21 cellular contexts compared by ENCODE assay signal in the genomic region with DNA sequence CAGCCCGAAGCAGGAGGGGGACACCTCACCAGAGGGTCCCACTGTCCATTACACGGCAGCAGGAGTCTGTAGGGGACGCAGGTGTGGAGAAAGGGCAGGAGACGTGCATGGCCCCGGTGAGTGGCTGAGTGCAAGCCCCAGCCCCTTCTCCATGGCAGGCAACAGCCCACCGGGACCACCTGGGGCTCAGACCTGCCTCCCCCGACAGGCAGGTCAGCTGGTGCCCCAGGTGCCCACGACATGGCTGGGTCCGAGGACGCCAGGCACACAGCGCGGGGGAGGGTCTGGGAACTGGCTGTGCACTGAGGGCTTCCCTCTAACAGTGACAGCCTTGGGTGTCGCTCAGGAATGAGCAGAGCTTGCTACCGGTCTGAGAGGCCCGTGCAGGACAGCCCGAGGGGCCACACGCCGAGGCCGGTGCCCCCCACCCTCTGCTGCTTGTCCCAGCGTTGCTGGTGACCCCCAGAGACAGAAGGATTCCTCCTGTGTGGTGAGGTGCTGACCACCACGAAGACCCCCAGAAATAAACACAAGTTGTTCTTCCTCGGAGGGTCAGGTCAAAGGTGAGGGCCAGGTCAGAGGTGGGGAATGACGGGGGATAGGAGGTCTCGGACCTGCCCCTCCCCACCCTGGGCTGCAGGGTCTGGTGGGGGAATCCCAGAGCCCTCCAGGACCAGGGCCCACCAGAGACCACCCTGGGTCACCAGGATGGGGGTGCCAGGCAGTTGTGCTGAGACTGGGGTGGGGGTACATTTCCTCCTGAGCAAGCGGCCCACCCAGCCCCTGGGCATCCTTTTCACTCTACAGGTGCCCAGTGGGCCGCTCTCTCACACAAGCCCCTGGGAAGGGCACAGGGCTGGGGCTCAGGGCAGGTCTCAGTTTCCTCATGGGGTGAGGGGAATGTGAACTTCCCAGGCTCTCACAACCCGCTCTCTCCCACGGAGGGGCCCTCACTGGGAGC. TPM values are rescaled to one million over a fixed set of nuclear protein-coding genes. Genes with fewer than 3 reads are reported as not detected.
DNase-seq lines count a peak whose midpoint lies in the region; ATAC-seq, FAIRE-seq and TF ChIP-seq lines count a peak whose summit lies in the region.
"Had no signal": no experiment of that assay in that cellular context is flagged by ENCODE, and none has a peak within 500 bp of the region (broad histone marks: within the 10 kb centered on the region; RNA-seq: fewer than 3 reads in every experiment).

No MANE protein-coding gene starts in this region.

- no peak for TF ChIP-seq EP300 in GM12878 (IDR thresholded peaks at IDR 0.05; ENCODE audit: borderline replicate concordance in 1 of 2, control insufficient read depth in 1 of 2, low read depth in 2 of 2, low read length in 2 of 2)

- WGBS in GM12878 (ENCODE audit: insufficient coverage, insufficient replicate concordance, low lambda C conversion rate, missing lambda C conversion rate): 97% methylated on average over 28 of the region's 28 CpGs
- WGBS in right lobe of liver (ENCODE audit: insufficient coverage, low coverage, low lambda C conversion rate, missing lambda C conversion rate): 75% methylated on average over 6 of the region's 28 CpGs

- H2AFZ ChIP-seq in HCT116 (ENCODE audit: low read depth, low read length, poor library complexity, severe bottlenecking): no peak overlapping the region
- H2AFZ ChIP-seq in GM12878 (ENCODE audit: control insufficient read depth, low read depth, low read length): no peak overlapping the region
- H2AFZ ChIP-seq: parathyroid adenoma had no signal

- H3K36me3 ChIP-seq in HCT116 (ENCODE audit: control insufficient read depth in 1 of 2, insufficient read depth in 2 of 2, low read length in 2 of 2) (0 out of 4 replicates have a peak, but pooled peaks cover 0 to 10% of the 10 kb centered on the region in 2 experiments), GM12878 (ENCODE audit: control insufficient read depth in 2 of 2, insufficient read depth in 2 of 2, low read length in 1 of 2) (peaks cover 0 to 8% of the 10 kb centered on the region in 2 experiments; a peak in 2 of 4 replicates), right lobe of liver (peaks cover 0 to 18% (median 8%) of the 10 kb centered on the region in 4 donors)

- H3K4me2 ChIP-seq in HCT116 (ENCODE audit: low read length) (no peak overlapping the region), GM12878 (ENCODE audit: control insufficient read depth, insufficient read depth) (no peak overlapping the region)

- TF ChIP-seq CTCF in HCT116 (IDR thresholded peaks at IDR 0.05 in 2 of 3, conservative IDR thresholded peaks at IDR 0.05 in 1 of 3; ENCODE audit: borderline replicate concordance in 1 of 3, insufficient read depth in 1 of 3, low read depth in 2 of 3, low read length in 2 of 3) (no peak), GM12878 (IDR thresholded peaks at IDR 0.05 in 2 of 3, conservative IDR thresholded peaks at IDR 0.05 in 1 of 3; ENCODE audit: control insufficient read depth in 2 of 3, extremely low read depth in 1 of 3, insufficient read depth in 1 of 3, low read depth in 3 of 3, low read length in 3 of 3) (no peak), right lobe of liver (IDR thresholded peaks at IDR 0.05) (no peak)

- intact Hi-C loops in HCT116 (cut with micrococcal nuclease) (no loop called here), GM12878 (cut with micrococcal nuclease; ENCODE audit: unreplicated experiment) (no loop called here), right lobe of liver (cut with DNase I) (no loop called here)

- H3K9me2 ChIP-seq in HCT116 (ENCODE audit: insufficient read depth): no peaks in the 10 kb centered on the region

- RAD21 ChIA-PET in HCT116 (lab: Charles Lee; ENCODE audit: low non-redundant PET in 1 of 2, low total read pairs in 2 of 2, uncharacterized antibody in 2 of 2, unreplicated experiment in 2 of 2): no interaction called here
- RAD21 ChIA-PET in GM12878 (lab: Charles Lee; ENCODE audit: unreplicated experiment): no interaction called here

- H3K4me3 ChIP-seq in HCT116 (replicated peaks in 1 of 2; ENCODE audit: low read depth in 1 of 2, low read length in 2 of 2): no peak overlapping the region
- H3K4me3 ChIP-seq in GM12878: no peak overlapping the region
- H3K4me3 ChIP-seq in right lobe of liver: no peak overlapping the region
- H3K4me3 ChIP-seq: lower lobe of right lung had no signal

- no peak for DNase-seq in HCT116 (ENCODE audit: low read depth, low spot score)
- no peak for DNase-seq in GM12878 (ENCODE audit: low read depth, low spot score)
- DNase-seq in right lobe of liver: peak in 1 of 3 donors; percentile 46
- peak; percentile 16 for DNase-seq in stimulated activated CD8-positive, alpha-beta memory T cell treated with anti-CD3 and anti-CD28 coated beads, Interleukin-4, amount 100 ng/mL, for 48 hours
- DNase-seq in NCI-H82 treated with DMSO at 0.1 percent for 48 hours (lab: John Stamatoyannopoulos, UW; ENCODE audit: unreplicated experiment): no peak
- no peak for DNase-seq in superior temporal gyrus (ENCODE audit: extremely low spot score)
- DNase-seq: activated CD4-positive, alpha-beta T cell treated with anti-CD3 and anti-CD28 coated beads, Interleukin-2, amount 50 U/mL, for 1 hour; activated naive CD4-positive, alpha-beta T cell treated with anti-CD3 and anti-CD28 coated beads, Interleukin-2, amount 50 U/mL, for 16 hours; activated T-cell treated with anti-CD3 and anti-CD28 coated beads, Interleukin-2, amount 50 U/mL, for 1 hour; effector CD4-positive, alpha-beta T cell; GOT3; lower lobe of right lung; NCI-H1048; NCI-H2081; NCI-H510A; small intestine; stimulated activated CD4-positive, alpha-beta T cell treated with anti-CD3 and anti-CD28 coated beads, Interleukin-4, amount 100 ng/mL, for 1 hour; T-cell had no signal

- TF ChIP-seq RAD21 in HCT116 (IDR thresholded peaks at IDR 0.05; ENCODE audit: low read depth): no peak
- no peak for TF ChIP-seq RAD21 in GM12878 (IDR thresholded peaks at IDR 0.05; ENCODE audit: insufficient read depth, low read depth, low read length)

- H3K27ac ChIP-seq in HCT116 (ENCODE audit: low read depth, low read length) (no peak overlapping the region), GM12878 (ENCODE audit: control insufficient read depth, insufficient read depth) (no peak overlapping the region), right lobe of liver (no peak overlapping the region)
- H3K27ac ChIP-seq: lower lobe of right lung, parathyroid adenoma had no signal

- BruUV-seq in HCT116 (replicated peaks; lab: Mats Ljungman, UMichigan): no TSS peak
- BruUV-seq in GM12878 (replicated peaks; lab: Mats Ljungman, UMichigan): no TSS peak

- CTCF ChIA-PET in HCT116 (lab: Charles Lee) (no interaction called here), GM12878 (lab: Yijun Ruan, JAX) (no interaction called here)

- TF ChIP-seq POLR2A in HCT116 (IDR thresholded peaks at IDR 0.05; ENCODE audit: borderline replicate concordance, extremely low read depth, insufficient read depth, insufficient read length): no peak
- 0 out of 2 replicates have a peak, but pooled peaks have one; percentile 15 for TF ChIP-seq POLR2A in GM12878 (IDR thresholded peaks at IDR 0.05; ENCODE audit: low read depth, low read length)
- no peak for TF ChIP-seq POLR2A in right lobe of liver (IDR thresholded peaks at IDR 0.05)

- peaks cover 15 to 21% of the 10 kb centered on the region in 2 experiments; a peak in 2 of 4 replicates for H3K9me3 ChIP-seq in HCT116 (ENCODE audit: control insufficient read depth in 1 of 2, insufficient read depth in 1 of 2, low read depth in 1 of 2, low read length in 2 of 2)
- H3K9me3 ChIP-seq in GM12878 (replicated peaks; ENCODE audit: control insufficient read depth, insufficient read depth, low read length): peaks cover 7% of the 10 kb centered on the region; the same call in 1 of the 3 replicates
- peaks cover 0 to 16% (median 4%) of the 10 kb centered on the region in 4 donors for H3K9me3 ChIP-seq in right lobe of liver

- SMC1A ChIA-PET in GM12878 (lab: Charles Lee; ENCODE audit: uncharacterized antibody, unreplicated experiment): no interaction called here

- no peak for FAIRE-seq in GM12878 (lab: Jason Lieb, UNC)
- FAIRE-seq: GM18507, small intestine had no signal

- H4K20me1 ChIP-seq in HCT116 (ENCODE audit: insufficient read depth): no peaks in the 10 kb centered on the region
- no peaks in the 10 kb centered on the region for H4K20me1 ChIP-seq in GM12878 (ENCODE audit: control insufficient read depth, insufficient read depth)

- no peaks in the 10 kb centered on the region for H3K4me1 ChIP-seq in HCT116 (ENCODE audit: control insufficient read depth in 1 of 2, insufficient read depth in 2 of 2, low read length in 2 of 2)
- H3K4me1 ChIP-seq in GM12878 (ENCODE audit: control insufficient read depth, insufficient read depth, low read length): no peaks in the 10 kb centered on the region
- H3K4me1 ChIP-seq in right lobe of liver: no peaks in the 10 kb centered on the region
- H3K4me1 ChIP-seq: lower lobe of right lung, parathyroid adenoma had no signal

- no peaks in the 10 kb centered on the region for H3K27me3 ChIP-seq in HCT116 (ENCODE audit: insufficient read depth, low read length)
- no peaks in the 10 kb centered on the region for H3K27me3 ChIP-seq in GM12878 (replicated peaks in 1 of 2; ENCODE audit: control insufficient read depth in 2 of 2, insufficient read depth in 2 of 2, low read length in 1 of 2)
- no peaks in the 10 kb centered on the region for H3K27me3 ChIP-seq in right lobe of liver

- POLR2A ChIA-PET in HCT116 (lab: Charles Lee): no interaction called here
- POLR2A ChIA-PET in GM12878 (lab: Charles Lee): no interaction called here

- no peak overlapping the region for H3K9ac ChIP-seq in HCT116 (ENCODE audit: low read length)
- H3K9ac ChIP-seq in GM12878 (ENCODE audit: control insufficient read depth, insufficient read depth, low read length): no peak overlapping the region
- H3K9ac ChIP-seq: parathyroid adenoma had no signal

- 0 out of 2 replicates have a peak, but pooled peaks have one; percentile 7 for ATAC-seq in HCT116
- ATAC-seq in GM12878: no peak
- ATAC-seq in right lobe of liver: peak in 3 of 4 donors; percentile 7 to 27 (median 12)
- no peak for ATAC-seq in GM21619 (IDR thresholded peaks at IDR 0.05; ENCODE audit: unreplicated experiment)
- ATAC-seq: T-cell had no signal

- in situ Hi-C loops in GM12878 (cut with MboI): no loop called here

- H3K79me2 ChIP-seq in HCT116 (ENCODE audit: insufficient read depth, low read length) (no peaks in the 10 kb centered on the region), GM12878 (ENCODE audit: control insufficient read depth, insufficient read depth, low read length) (no peaks in the 10 kb centered on the region)
- H3K79me2 ChIP-seq: parathyroid adenoma had no signal

RNA-seq across cellular contexts. Expression of gene SLC66A2, which starts 50.6 kb away (rescaled TPM):
- total RNA-seq in HCT116 (2021; ENCODE audit: unreplicated experiment) (44.9 TPM), GM12878 (2014; rRNA removed) (36.7 and 40.2 TPM in 2 replicates), GM12878 (2014; rRNA removed; fragmentation: Illumina TruSeq; extraction: Trizol) (12.3 TPM in 2 replicates), GM12878 (2021) (41.0 and 42.5 TPM in 2 replicates), right lobe of liver (100 to 1,000 TPM in 3 of 6 experiments, 10 to 100 TPM in 3; 61.6 to 140 (median 95.8) TPM)
- 41.0 and 45.2 TPM in 2 replicates for polyA plus RNA-seq in HCT116 (2012)
- total RNA-seq in GM12878 (2013; cell fraction: nucleolus; rRNA removed): 51.8 and 53.7 TPM in 2 replicates
- polyA plus RNA-seq in GM12878 (2011; ENCODE audit: low read depth): 9.6 TPM
- polyA plus RNA-seq in GM12878 (2011; rRNA removed) (9.4 and 17.3 TPM in 2 replicates), GM12878 (2014; fragmentation: Illumina TruSeq; extraction: Trizol) (1.2 and 5.9 TPM in 2 replicates), GM12878 (2014; fragmentation: Nextera tagmentation; extraction: Ambion mirVana) (1 to 10 TPM in 1 of 2 experiments, under 1 TPM in 1; 0.69 to 2.7 TPM), GM12878 (2014; rRNA removed) (42.5 and 44.3 TPM in 2 replicates), GM12878 (2016; fragmentation: Nextera tagmentation; extraction: Ambion mirVana) (10 to 100 TPM in 1 of 2 experiments, 1 to 10 TPM in 1; 3.6 to 23.1 TPM)
- polyA plus RNA-seq in GM12878 (2011; cell fraction: cytosol; rRNA removed): 36.4 and 51.0 TPM in 2 replicates
- polyA plus RNA-seq in GM12878 (2011; cell fraction: nucleus; rRNA removed): 60.7 and 67.9 TPM in 2 replicates
- 30.5 and 32.0 TPM in 2 replicates for polyA plus RNA-seq in GM12878 (2012)
- polyA minus RNA-seq in GM12878 (2011; rRNA and poly(A)+ RNA removed): 16.0 and 36.0 TPM in 2 replicates
- 8.4 and 17.6 TPM in 2 replicates for polyA minus RNA-seq in GM12878 (2011; cell fraction: cytosol; rRNA and poly(A)+ RNA removed)
- 17.9 and 22.3 TPM in 2 replicates for polyA minus RNA-seq in GM12878 (2011; cell fraction: nucleus; rRNA and poly(A)+ RNA removed)

Comparison
In these comparisons a context has a peak if more than half of its experiments do, and no peak if none do; other contexts are left out.
1. ATAC-seq: peak in HCT116 (single experiment) and right lobe of liver (3 of 4); none in GM12878 (single experiment) and GM21619 (single experiment).
2. Of the 18 proteins assayed by ChIP-seq in both GM12878 and HCT116: peak only in GM12878: POLR2A; only in HCT116: none; in both: none; in neither: 17.